23 cellular contexts compared by ENCODE assay signal in the genomic region with DNA sequence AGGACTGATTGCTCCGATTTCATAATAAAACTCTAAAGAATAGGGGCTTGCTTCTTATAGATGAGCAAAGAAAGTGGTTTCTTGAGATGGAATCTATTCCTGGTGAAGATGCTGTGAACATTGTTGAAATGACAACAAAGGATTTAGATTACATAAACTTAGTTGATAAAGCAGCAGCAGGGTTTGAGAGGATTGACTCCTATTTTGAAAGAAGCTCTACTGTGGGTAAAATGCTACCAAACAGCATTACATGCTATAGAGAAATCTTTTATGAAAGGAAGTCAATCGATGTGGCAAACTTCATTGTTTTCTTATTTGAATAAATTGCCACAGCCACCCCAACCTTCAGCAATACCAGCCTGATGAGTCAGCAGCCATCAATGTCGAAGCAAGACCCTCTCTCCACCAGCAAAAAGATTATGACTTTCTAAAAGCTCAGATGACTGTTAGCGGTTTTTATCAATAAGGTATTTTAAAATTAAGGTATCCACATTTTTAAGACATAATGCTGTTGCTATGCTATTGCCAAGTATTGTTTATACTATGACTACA.
"Had no signal": no experiment of that assay in that cellular context is flagged by ENCODE, and none has a peak within 500 bp of the region (broad histone marks: within the 10 kb centered on the region; RNA-seq: fewer than 3 reads in every experiment).

No MANE protein-coding gene starts in this region.

- H3K4me3 Mint-ChIP-seq: endodermal cell, immature natural killer cell, naive B cell, nephron progenitor cell had no signal

- H3K4me1 Mint-ChIP-seq: immature natural killer cell, naive B cell, nephron progenitor cell had no signal

- H3K27me3 ChIP-seq: colonic mucosa, gastroesophageal sphincter, sigmoid colon, stomach, transverse colon had no signal

- H3K27ac Mint-ChIP-seq: endodermal cell, immature natural killer cell, naive B cell, nephron progenitor cell had no signal

- H3K9me3 Mint-ChIP-seq: immature natural killer cell, naive B cell had no signal

- H3K36me3 ChIP-seq: colonic mucosa, gastroesophageal sphincter, left ventricle myocardium inferior, lower lobe of right lung, sigmoid colon, stomach, thoracic aorta, transverse colon had no signal

- H3K36me3 Mint-ChIP-seq: naive B cell had no signal

- H3K27ac ChIP-seq: colonic mucosa, gastroesophageal sphincter, left ventricle myocardium inferior, lower lobe of right lung, psoas muscle, sigmoid colon, stomach, thoracic aorta, transverse colon had no signal

- H3K9me3 ChIP-seq: colonic mucosa, gastroesophageal sphincter, left ventricle myocardium inferior, lower lobe of right lung, psoas muscle, sigmoid colon, stomach, thoracic aorta, transverse colon had no signal

- H3K4me3 ChIP-seq: colonic mucosa, gastroesophageal sphincter, left ventricle myocardium inferior, lower lobe of right lung, psoas muscle, sigmoid colon, stomach, thoracic aorta, transverse colon had no signal

- DNase-seq: cerebellar nuclear complex; colonic mucosa; effector CD4-positive, alpha-beta T cell; endodermal cell; foreskin fibroblast; glutamatergic neuron; immature natural killer cell; left ventricle myocardium inferior; lower lobe of right lung; mesenchymal stem cell; naive B cell; nephron progenitor cell; psoas muscle; sigmoid colon; small intestine; stimulated activated CD4-positive, alpha-beta T cell treated with anti-CD3 and anti-CD28 coated beads, Interleukin-12 subunit alpha, Interleukin-12 subunit beta, amount 100 ng/mL, for 4 hours; stimulated activated naive CD4-positive, alpha-beta T cell; stomach; substantia nigra; transverse colon had no signal

- H3K4me1 ChIP-seq: colonic mucosa, gastroesophageal sphincter, left ventricle myocardium inferior, lower lobe of right lung, psoas muscle, sigmoid colon, stomach, transverse colon had no signal

- FAIRE-seq: keratinocyte, small intestine had no signal

- ATAC-seq: gastroesophageal sphincter, lower lobe of right lung, psoas muscle had no signal
